8 cellular contexts compared by ENCODE assay signal in the genomic region with DNA sequence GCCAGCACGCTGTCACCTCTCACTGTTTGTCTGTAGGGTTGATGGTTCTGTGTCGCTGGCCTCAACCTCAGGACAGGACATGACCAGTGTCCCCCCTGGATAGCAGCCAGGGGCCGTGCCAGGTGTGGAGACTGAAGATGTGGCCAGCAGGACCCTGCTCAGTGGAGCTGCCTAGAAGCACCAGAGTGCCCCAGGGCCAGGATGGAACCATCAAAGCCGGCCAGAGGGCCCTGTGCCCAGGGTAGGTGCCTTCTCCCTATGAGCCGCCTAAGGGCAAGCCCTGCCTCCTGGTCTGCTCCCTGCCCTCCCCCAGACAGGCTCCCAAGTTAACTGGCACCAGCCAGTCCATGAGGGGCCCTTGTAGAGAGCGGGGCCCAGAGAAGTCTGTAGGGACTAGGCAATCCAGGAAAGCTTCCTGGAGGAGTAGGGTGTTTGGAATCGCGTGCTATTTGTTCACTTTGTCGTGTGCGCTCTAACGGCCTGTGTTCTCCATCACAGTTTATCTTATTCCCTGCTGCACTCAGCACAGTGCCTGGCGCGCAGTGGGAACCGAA. TPM values are rescaled to one million over a fixed set of nuclear protein-coding genes. Genes with fewer than 3 reads are reported as not detected.
DNase-seq lines count a peak whose midpoint lies in the region; ATAC-seq and TF ChIP-seq lines count a peak whose summit lies in the region.

No MANE protein-coding gene starts in this region.

- H3K4me2 ChIP-seq in mesenchymal stem cell (ENCODE audit: low read length, poor library complexity, severe bottlenecking), result peak overlapping the region; percentile 85

- H3K9me3 Mint-ChIP-seq in brain, result peaks cover 0 to 6% (median 0%) of the 10 kb centered on the region in 5 experiments

- H3K36me3 ChIP-seq in heart left ventricle (peaks cover 0 to 33% (median 29%) of the 10 kb centered on the region in 9 donors), mesenchymal stem cell (ENCODE audit: control insufficient read depth in 1 of 2, insufficient read depth in 2 of 2, low read depth in 1 of 2, low read length in 2 of 2) (peaks cover 23 to 31% of the 10 kb centered on the region in 2 experiments), aorta (ENCODE audit: control insufficient read depth in 1 of 2, insufficient read depth in 2 of 2, low read length in 1 of 2) (peaks cover 0 to 4% of the 10 kb centered on the region in 2 donors)

- H3K27ac ChIP-seq in heart left ventricle (peak overlapping the region in 11 of 12 donors; percentile 87 to 99 (median 94)), mesenchymal stem cell (ENCODE audit: low read length, poor library complexity, severe bottlenecking) (no peak overlapping the region), aorta (ENCODE audit: low read depth in 1 of 2, low read length in 2 of 2) (peak overlapping the region in 1 of 2 donors; percentile 49)

- H3K27me3 ChIP-seq in heart left ventricle (no peaks in the 10 kb centered on the region), mesenchymal stem cell (ENCODE audit: control insufficient read depth in 1 of 2, insufficient read depth in 1 of 2, low read length in 2 of 2) (peaks cover 0 to 3% of the 10 kb centered on the region in 2 experiments), aorta (ENCODE audit: control insufficient read depth in 1 of 2, insufficient read depth in 2 of 2, low read length in 1 of 2) (no peaks in the 10 kb centered on the region)

- H3K9me3 ChIP-seq in heart left ventricle (no peaks in the 10 kb centered on the region), mesenchymal stem cell (ENCODE audit: control insufficient read depth, low read length) (peaks cover 3% of the 10 kb centered on the region), aorta (ENCODE audit: control insufficient read depth, low read length) (no peaks in the 10 kb centered on the region)

- 19 to 37% (median 33%) methylated on average over 8 to 14 of the region's 14 CpGs for WGBS in heart left ventricle, 4 donors
- WGBS in mesenchymal stem cell, result 62% methylated on average over 13 of the region's 14 CpGs
- 32 to 36% methylated on average over 14 of the region's 14 CpGs for WGBS in aorta, 2 donors

- ATAC-seq in heart left ventricle (peak in 2 of 4 donors; percentile 0 to 3), aorta (ENCODE audit: low FRiP score) (peak; percentile 17)

- H4K91ac ChIP-seq in mesenchymal stem cell (ENCODE audit: low read length), result peak overlapping the region; percentile 64

- peak overlapping the region in 3 of 5 experiments; percentile 88 to 97 (median 96) for H3K27ac Mint-ChIP-seq in brain

- TF ChIP-seq POLR2A in heart left ventricle (IDR thresholded peaks at IDR 0.05), result no peak

- H3K9ac ChIP-seq in mesenchymal stem cell (ENCODE audit: low read length), result peak overlapping the region; percentile 93

- H3K4me3 Mint-ChIP-seq in brain, result peak overlapping the region; percentile 92 to 97 (median 94)

- H3K4ac ChIP-seq in mesenchymal stem cell (ENCODE audit: low read depth in 1 of 2, low read length in 2 of 2), result no peak overlapping the region

- H3K4me1 Mint-ChIP-seq in brain, result peaks cover 42% of the 10 kb centered on the region

- peak overlapping the region; percentile 44 for H2AK5ac ChIP-seq in mesenchymal stem cell (ENCODE audit: low read length, severe bottlenecking)

- peaks cover 28% of the 10 kb centered on the region for H3K36me3 Mint-ChIP-seq in brain

- H2AFZ ChIP-seq in mesenchymal stem cell (ENCODE audit: low read depth, low read length), result no peak overlapping the region

- DNase-seq in heart left ventricle, result peak in 1 of 5 donors; percentile 48
- DNase-seq in cardiac septum (ENCODE audit: low spot score), result no peak
- DNase-seq in mesenchymal stem cell, result no peak
- peak in 1 of 2 donors; percentile 70 for DNase-seq in aorta
- DNase-seq in NCI-H1092 treated with DMSO at 0.1 percent for 48 hours (lab: John Stamatoyannopoulos, UW), result no peak
- DNase-seq in stimulated activated CD4-positive, alpha-beta T cell treated with anti-CD3 and anti-CD28 coated beads, Interleukin-2, amount 100 ng/mL, for 24 hours, result no peak
- no peak for DNase-seq in glomerular visceral epithelial cell (ENCODE audit: extremely low spot score)

- no peak overlapping the region for H3K23ac ChIP-seq in mesenchymal stem cell (ENCODE audit: low read length in 2 of 2)

- H3K27me3 Mint-ChIP-seq in brain, result peaks cover 7% of the 10 kb centered on the region

- H2BK15ac ChIP-seq in mesenchymal stem cell (ENCODE audit: low read depth, poor library complexity, severe bottlenecking), result peak overlapping the region; percentile 44

- no peak overlapping the region for H3K14ac ChIP-seq in mesenchymal stem cell (ENCODE audit: low read length in 2 of 2)

- H3K4me3 ChIP-seq in heart left ventricle (peak overlapping the region in 10 of 12 donors; percentile 68 to 100 (median 90)), mesenchymal stem cell (ENCODE audit: insufficient read depth in 1 of 2, low read depth in 1 of 2, low read length in 2 of 2) (peak overlapping the region; percentile 20 to 90), aorta (ENCODE audit: low read length in 2 of 2) (no peak overlapping the region)

- peak overlapping the region; percentile 94 for H4K8ac ChIP-seq in mesenchymal stem cell (ENCODE audit: low read length)

- TF ChIP-seq CTCF in heart left ventricle (IDR thresholded peaks at IDR 0.05) (no peak), brain (conservative IDR thresholded peaks at IDR 0.05) (no peak)

- intact Hi-C loops in heart left ventricle (cut with DNase I) (no loop called here), cardiac septum (cut with DNase I) (no loop called here), aorta (cut with DNase I) (no loop called here)

- H2BK120ac ChIP-seq in mesenchymal stem cell (ENCODE audit: low read depth, low read length), result peak overlapping the region; percentile 27

- H3K4me1 ChIP-seq in heart left ventricle (peaks cover 7 to 43% (median 26%) of the 10 kb centered on the region in 12 donors), mesenchymal stem cell (ENCODE audit: control insufficient read depth, insufficient read depth, low read depth, low read length) (peaks cover 27% of the 10 kb centered on the region), aorta (ENCODE audit: control insufficient read depth in 1 of 2, insufficient read depth in 2 of 2, low read length in 2 of 2) (no peaks in the 10 kb centered on the region)

- no peaks in the 10 kb centered on the region for H3K79me1 ChIP-seq in mesenchymal stem cell (replicated peaks; ENCODE audit: low read length, poor library complexity, severe bottlenecking)

- H2BK5ac ChIP-seq in mesenchymal stem cell (ENCODE audit: low read depth, low read length, poor library complexity, severe bottlenecking), result no peak overlapping the region

- H2BK12ac ChIP-seq in mesenchymal stem cell (ENCODE audit: low read length in 2 of 2), result peak overlapping the region in 1 of 2 experiments; percentile 72

- peak overlapping the region; percentile 11 to 86 for H3K18ac ChIP-seq in mesenchymal stem cell (ENCODE audit: low read depth in 1 of 2, low read length in 2 of 2)

RNA-seq across cellular contexts. Expression of a gene that starts 0.5 kb away (rescaled TPM):
- total RNA-seq in heart left ventricle (1,000 to 10,000 TPM in 2 of 9 donors, 100 to 1,000 TPM in 7; 316 to 1,519 (median 542) TPM), cardiac septum (390 TPM), aorta (10 to 100 TPM; 80.5 to 88.1 TPM)
- polyA plus RNA-seq in heart left ventricle (1,000 to 10,000 TPM in 1 of 2 donors, 100 to 1,000 TPM in 1; 732 to 1,618 TPM), brain (ENCODE audit: insufficient read depth, low read depth, low replicate concordance) (281 TPM), aorta (100 to 1,000 TPM; 178 to 268 TPM)
- polyA plus RNA-seq in mesenchymal stem cell (2013, experiment 1 of 2), result 173 TPM
- polyA plus RNA-seq in mesenchymal stem cell (2013, experiment 2 of 2), result 165 TPM

RNA-seq across cellular contexts. Expression of a gene that starts 4.3 kb away (rescaled TPM):
- total RNA-seq in heart left ventricle (100 to 1,000 TPM; 117 to 279 (median 216) TPM), cardiac septum (202 TPM), aorta (not detected)
- polyA plus RNA-seq in heart left ventricle (100 to 1,000 TPM in 1 of 2 donors, 10 to 100 TPM in 1; 86.5 to 180 TPM), brain (ENCODE audit: insufficient read depth, low read depth, low replicate concordance) (not detected), aorta (not detected)
- polyA plus RNA-seq in mesenchymal stem cell (2013, experiment 1 of 2), result not detected
- polyA plus RNA-seq in mesenchymal stem cell (2013, experiment 2 of 2), result not detected

RNA-seq across cellular contexts. Expression of a gene that starts 5.8 kb away (rescaled TPM):
- 1,000 to 10,000 TPM in 4 of 9 donors, 100 to 1,000 TPM in 5; 673 to 1,554 (median 968) TPM for total RNA-seq in heart left ventricle
- 1,000 to 10,000 TPM; 1,419 to 2,484 TPM for polyA plus RNA-seq in heart left ventricle
- total RNA-seq in cardiac septum, result 702 TPM
- polyA plus RNA-seq in brain (ENCODE audit: insufficient read depth, low read depth, low replicate concordance), result 3,590 TPM
- 4,366 TPM for polyA plus RNA-seq in mesenchymal stem cell (2013, experiment 1 of 2)
- 4,394 TPM for polyA plus RNA-seq in mesenchymal stem cell (2013, experiment 2 of 2)
- total RNA-seq in aorta, result 1,000 to 10,000 TPM; 1,132 to 1,263 TPM
- 1,000 to 10,000 TPM; 1,596 to 2,049 TPM for polyA plus RNA-seq in aorta

RNA-seq across cellular contexts. Expression of a gene that starts 7.9 kb away (rescaled TPM):
- not detected for total RNA-seq in heart left ventricle
- polyA plus RNA-seq in heart left ventricle, result not detected
- not detected for total RNA-seq in cardiac septum
- polyA plus RNA-seq in brain (ENCODE audit: insufficient read depth, low read depth, low replicate concordance), result not detected
- not detected for polyA plus RNA-seq in mesenchymal stem cell (2013, experiment 1 of 2)
- not detected for polyA plus RNA-seq in mesenchymal stem cell (2013, experiment 2 of 2)
- total RNA-seq in aorta, result not detected
- polyA plus RNA-seq in aorta, result not detected

RNA-seq across cellular contexts. Expression of a gene that starts 13.1 kb away (rescaled TPM):
- total RNA-seq in heart left ventricle (10 to 100 TPM; 19.3 to 68.7 (median 21.5) TPM), cardiac septum (18.3 TPM), aorta (10 to 100 TPM; 16.1 to 19.8 TPM)
- polyA plus RNA-seq in heart left ventricle (10 to 100 TPM; 57.9 to 59.5 TPM), brain (ENCODE audit: insufficient read depth, low read depth, low replicate concordance) (82.7 TPM), aorta (10 to 100 TPM; 14.9 to 85.5 TPM)
- 12.0 TPM for polyA plus RNA-seq in mesenchymal stem cell (2013, experiment 1 of 2)
- 12.3 TPM for polyA plus RNA-seq in mesenchymal stem cell (2013, experiment 2 of 2)

Comparison
In these comparisons a context has a peak if more than half of its experiments do, and no peak if none do; other contexts are left out.
1. H3K4me3 ChIP-seq: peak in heart left ventricle (10 of 12) and mesenchymal stem cell (2 of 2); none in aorta (0 of 2).
2. RNA of a gene that starts 4.3 kb away (total RNA-seq): 117 to 279 TPM in heart left ventricle and 202 TPM in cardiac septum (single experiment); not detected in aorta; every median in the first group is over 100 times any median in the second.